In the genomic region with DNA sequence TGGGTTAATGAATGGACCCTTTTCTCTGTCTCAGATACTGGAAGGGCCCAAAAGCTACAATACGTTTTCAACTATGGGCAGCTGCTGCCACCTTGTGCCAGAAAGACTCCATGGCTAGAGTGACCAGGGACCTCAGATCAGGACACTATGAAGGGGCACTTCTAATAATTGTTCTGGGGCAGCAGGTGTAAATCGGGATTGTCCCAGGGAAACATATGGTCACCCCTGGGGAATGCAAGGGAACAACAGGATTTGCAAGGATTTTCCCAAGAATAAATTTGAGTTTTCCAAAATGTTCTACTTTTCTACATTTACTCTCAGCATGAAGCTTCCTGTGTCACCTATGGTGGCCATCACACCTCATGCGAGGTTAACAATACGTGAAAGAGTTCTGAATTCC, we compare ENCODE assay signal across 7 cellular contexts. TPM values are rescaled to one million over a fixed set of nuclear protein-coding genes. Genes with fewer than 3 reads are reported as not detected.
DNase-seq lines count a peak whose midpoint lies in the region; ATAC-seq, FAIRE-seq and TF ChIP-seq lines count a peak whose summit lies in the region.

No MANE protein-coding gene starts in this region.

- H3K4me1 Mint-ChIP-seq in progenitor cell of endocrine pancreas (ENCODE audit: low read depth), result peaks cover 4% of the 10 kb centered on the region

- ATAC-seq in HG03159 (IDR thresholded peaks at IDR 0.05; ENCODE audit: unreplicated experiment), result no peak

- H3K4me3 Mint-ChIP-seq in progenitor cell of endocrine pancreas (ENCODE audit: low read depth), result no peak overlapping the region

- no peak overlapping the region for H3K27ac Mint-ChIP-seq in progenitor cell of endocrine pancreas

- peaks cover 30% of the 10 kb centered on the region for H3K27me3 Mint-ChIP-seq in progenitor cell of endocrine pancreas

- DNase-seq in GM12892 (ENCODE audit: insufficient read length) (peak; percentile 35), LHCN-M2 (ENCODE audit: low read depth) (peak; percentile 41), SHP77 treated with DMSO at 0.1 percent for 48 hours (lab: John Stamatoyannopoulos, UW) (peak; percentile 9), germinal center (ENCODE audit: low spot score) (peak; percentile 65), progenitor cell of endocrine pancreas (ENCODE audit: low spot score, unreplicated experiment) (peak; percentile 48)
- peak; percentile 84 for DNase-seq in activated effector memory CD4-positive, alpha-beta T cell treated with anti-CD3 and anti-CD28 coated beads, Interleukin-2, amount 50 U/mL, for 16 hours

- peak; percentile 82 for TF ChIP-seq CTCF in progenitor cell of endocrine pancreas (IDR thresholded peaks at IDR 0.05; ENCODE audit: unreplicated experiment)

- no peak for TF ChIP-seq POLR2A in GM12892 (IDR thresholded peaks at IDR 0.05; ENCODE audit: low read depth, low read length)

- no peaks in the 10 kb centered on the region for H3K36me3 Mint-ChIP-seq in progenitor cell of endocrine pancreas (ENCODE audit: insufficient read depth)

- FAIRE-seq in GM12892 (lab: Jason Lieb, UNC), result peak; percentile 78

- H3K9me3 Mint-ChIP-seq in progenitor cell of endocrine pancreas (ENCODE audit: low read depth), result no peaks in the 10 kb centered on the region

RNA-seq across cellular contexts. Expression of gene FCAMR, which starts 12.0 kb away (rescaled TPM):
- polyA plus RNA-seq in GM12892 (2012; ENCODE audit: missing spikeins), result not detected
- total RNA-seq in LHCN-M2 (2014; rRNA removed), result not detected in 2 replicates
- not detected for polyA plus RNA-seq in LHCN-M2 (2012)
- not detected in 2 replicates for total RNA-seq in progenitor cell of endocrine pancreas

RNA-seq across cellular contexts. Expression of gene PIGR, which starts 36.0 kb away (rescaled TPM):
- polyA plus RNA-seq in GM12892 (2012; ENCODE audit: missing spikeins), result 55.2 TPM
- not detected in 2 replicates for total RNA-seq in LHCN-M2 (2014; rRNA removed)
- not detected for polyA plus RNA-seq in LHCN-M2 (2012)
- total RNA-seq in progenitor cell of endocrine pancreas, result not detected in 2 replicates

RNA-seq across cellular contexts. Expression of gene C1orf116, which starts 50.3 kb away (rescaled TPM):
- not detected for polyA plus RNA-seq in GM12892 (2012; ENCODE audit: missing spikeins)
- under 0.01 TPM in 1 of 2 replicates, not detected in the other for total RNA-seq in LHCN-M2 (2014; rRNA removed)
- 0.02 TPM for polyA plus RNA-seq in LHCN-M2 (2012)
- 31.3 and 31.9 TPM in 2 replicates for total RNA-seq in progenitor cell of endocrine pancreas

Comparison
In these comparisons a context has a peak if more than half of its experiments do, and no peak if none do; other contexts are left out.
1. DNase-seq: peak in every context shown above with its lines; median percentile 84 in activated effector memory CD4-positive, alpha-beta T cell treated with anti-CD3 and anti-CD28 coated beads, Interleukin-2, amount 50 U/mL, for 16 hours; 65 in germinal center; 48 in progenitor cell of endocrine pancreas; 41 in LHCN-M2; 35 in GM12892; 9 in SHP77 treated with DMSO at 0.1 percent for 48 hours.
2. RNA of gene C1orf116, which starts 50.3 kb away (total RNA-seq): 31.3 to 31.9 TPM in progenitor cell of endocrine pancreas; under 0.01 TPM in LHCN-M2; every median in the first group is over 10 times any median in the second.